In the genomic region with DNA sequence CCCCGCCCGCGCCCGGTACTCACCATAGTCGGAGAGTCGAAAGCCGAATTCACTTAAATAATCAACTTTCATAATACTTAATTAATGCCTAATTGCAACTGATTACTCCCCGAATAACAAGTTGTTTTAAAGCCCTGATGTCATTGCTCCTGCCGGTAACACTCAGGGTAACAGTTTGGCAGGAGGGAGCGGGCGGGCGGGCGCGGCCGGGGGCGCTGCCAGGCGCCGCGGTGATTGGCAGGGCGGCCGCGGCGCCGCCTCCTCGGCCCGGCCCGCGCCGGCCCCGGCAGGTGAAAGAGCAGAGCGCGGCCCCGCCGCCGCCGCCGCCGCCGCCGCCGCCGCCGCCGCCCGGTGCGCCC, we compare ENCODE assay signal across 8 cellular contexts.
DNase-seq lines count a peak whose midpoint lies in the region; ATAC-seq, FAIRE-seq and TF ChIP-seq lines count a peak whose summit lies in the region.

No MANE protein-coding gene starts in this region.

- in situ Hi-C loops in transverse colon (cut with MboI; ENCODE audit: low pct_ligation_motif_present in 1 of 4, low pct_unique_long_range_greater_than_20kb in 1 of 4, low sequenced_read_pairs in 3 of 4) = loop anchor here in 1 of 4 donors (25.0 kb wide), 1 partner anchor 168 kb away; no protein-coding TSS in a partner anchor

- no peaks in the 10 kb centered on the region for H3K36me3 Mint-ChIP-seq in natural killer cell

- CTCF ChIA-PET in H1 (lab: Charles Lee; ENCODE audit: partially characterized antibody) = no interaction called here

- TF ChIP-seq CTCF in H1 (IDR thresholded peaks at IDR 0.05; ENCODE audit: control extremely low read depth in 1 of 3, insufficient read depth in 1 of 3, low read depth in 1 of 3, low read length in 3 of 3) (no peak), natural killer cell (IDR thresholded peaks at IDR 0.05) (no peak), transverse colon (IDR thresholded peaks at IDR 0.05) (no peak)

- peaks cover 0 to 16% (median 5%) of the 10 kb centered on the region in 11 experiments; a peak in 8 of 22 replicates for H4K20me1 ChIP-seq in BLaER1 treated with 17β-estradiol and CSF1 and Interleukin-3, amounts not matched to agents 10 nM and 100 nM
- peaks cover 0 to 4% of the 10 kb centered on the region in 2 experiments for H4K20me1 ChIP-seq in H1 (replicated peaks in 1 of 2; ENCODE audit: control insufficient read depth in 1 of 2, insufficient read depth in 2 of 2, low read length in 2 of 2)

- no peak overlapping the region for H4K91ac ChIP-seq in H1 (replicated peaks; ENCODE audit: insufficient read length, low read length)

- H3K23ac ChIP-seq in H1 (ENCODE audit: insufficient read length) = no peak overlapping the region

- no peak overlapping the region for H2BK120ac ChIP-seq in H1 (replicated peaks; ENCODE audit: low read depth, low read length)

- intact Hi-C loops in natural killer cell (cut with micrococcal nuclease) = loop anchor here (5.0 kb wide), 3 partner anchors 173 to 872 kb away; a partner anchor contains a TSS
- intact Hi-C loops in transverse colon (cut with DNase I; ENCODE audit: low total_unique reads) = loop anchor here (5.0 kb wide), 1 partner anchor 37 kb away; no protein-coding TSS in a partner anchor

- TF ChIP-seq EP300 in H1 (IDR thresholded peaks at IDR 0.05; ENCODE audit: borderline replicate concordance in 1 of 2, low read depth in 2 of 2, low read length in 2 of 2) (no peak), transverse colon (IDR thresholded peaks at IDR 0.05; ENCODE audit: low read depth) (no peak)

- peaks cover 16 to 45% of the 10 kb centered on the region in 2 donors for H3K4me1 Mint-ChIP-seq in natural killer cell

- TF ChIP-seq POLR2A in H1 (IDR thresholded peaks at IDR 0.05; ENCODE audit: control extremely low read depth in 1 of 2, low read depth in 2 of 2, low read length in 2 of 2) (no peak), transverse colon (IDR thresholded peaks at IDR 0.05) (no peak)

- H3K18ac ChIP-seq in H1 (ENCODE audit: extremely low read depth, low read length) = no peak overlapping the region

- peaks cover 7 to 33% (median 15%) of the 10 kb centered on the region in 11 experiments for H3K27me3 ChIP-seq in BLaER1 treated with 17β-estradiol and CSF1 and Interleukin-3, amounts not matched to agents 10 nM and 100 nM
- H3K27me3 ChIP-seq in H1 (replicated peaks in 1 of 4; ENCODE audit: control insufficient read depth in 3 of 4, extremely low read depth in 1 of 4, insufficient read depth in 3 of 4, low read length in 3 of 4) = peaks cover 0 to 5% (median 2%) of the 10 kb centered on the region in 4 experiments; a peak in 2 of 7 replicates
- no peaks in the 10 kb centered on the region for H3K27me3 ChIP-seq in transverse colon

- no peak overlapping the region for H2AK5ac ChIP-seq in H1 (ENCODE audit: low read depth, low read length)

- no peak overlapping the region for H3K56ac ChIP-seq in H1 (replicated peaks; ENCODE audit: insufficient read length, low read depth, low read length)

- H3K23me2 ChIP-seq in H1 (ENCODE audit: low read depth, low read length) = peaks cover 4% of the 10 kb centered on the region; the same call in 1 of the 2 replicates

- WGBS in H1 (ENCODE audit: extremely low coverage in 1 of 2, insufficient coverage in 1 of 2, insufficient read length in 1 of 2, insufficient replicate concordance in 2 of 2, low coverage in 1 of 2, low lambda C conversion rate in 2 of 2, missing lambda C conversion rate in 1 of 2), 2 experiments = no CpG with 5 or more reads among the region's 46 CpGs
- WGBS in transverse colon (ENCODE audit: low coverage in 1 of 2), 2 donors = 0% methylated on average over 7 to 8 of the region's 46 CpGs

- H3K4ac ChIP-seq in H1 (replicated peaks; ENCODE audit: insufficient read length, low read depth, low read length) = no peak overlapping the region

- H3K79me2 ChIP-seq in H1 (ENCODE audit: control insufficient read depth in 1 of 2, insufficient read depth in 2 of 2, low read length in 2 of 2) = no peaks in the 10 kb centered on the region

- H3K9me3 ChIP-seq in BLaER1 treated with 17β-estradiol and CSF1 and Interleukin-3, amounts not matched to agents 10 nM and 100 nM (replicated peaks in 1 of 11) = no peaks in the 10 kb centered on the region
- no peaks in the 10 kb centered on the region for H3K9me3 ChIP-seq in H1 (ENCODE audit: insufficient read depth in 2 of 2, low read depth in 1 of 2, low read length in 1 of 2)
- H3K9me3 ChIP-seq in transverse colon = no peaks in the 10 kb centered on the region

- H3K9ac ChIP-seq in BLaER1 treated with 17β-estradiol and CSF1 and Interleukin-3, amounts not matched to agents 10 nM and 100 nM = peak overlapping the region; percentile 66 to 86 (median 79)
- no peak overlapping the region for H3K9ac ChIP-seq in H1 (replicated peaks in 1 of 4; ENCODE audit: extremely low read depth in 1 of 4, low read depth in 3 of 4, low read length in 3 of 4)

- peak overlapping the region; percentile 86 to 99 (median 94) for H3K4me2 ChIP-seq in BLaER1 treated with 17β-estradiol and CSF1 and Interleukin-3, amounts not matched to agents 10 nM and 100 nM
- peak overlapping the region; percentile 69 to 87 for H3K4me2 ChIP-seq in H1 (ENCODE audit: insufficient read depth in 1 of 2, low read depth in 2 of 2, low read length in 2 of 2)

- H3K79me1 ChIP-seq in H1 (ENCODE audit: low read depth, low read length) = peaks cover 2% of the 10 kb centered on the region; the same call in 1 of the 2 replicates

- H3K14ac ChIP-seq in H1 (ENCODE audit: insufficient read length) = no peak overlapping the region

- peak overlapping the region; percentile 74 to 93 (median 82) for H3K4me3 ChIP-seq in BLaER1 treated with 17β-estradiol and CSF1 and Interleukin-3, amounts not matched to agents 10 nM and 100 nM
- H3K4me3 ChIP-seq in H1 (ENCODE audit: extremely low read depth in 1 of 4, insufficient read depth in 2 of 4, low read depth in 3 of 4, low read length in 4 of 4) = peak overlapping the region; percentile 49 to 82 (median 60)
- H3K4me3 ChIP-seq in transverse colon = peak overlapping the region in 3 of 4 donors; percentile 85 to 93 (median 87)

- peak; percentile 33 for ATAC-seq in GM19328 (IDR thresholded peaks at IDR 0.05; ENCODE audit: unreplicated experiment)
- peak; percentile 58 to 78 (median 71) for ATAC-seq in natural killer cell

- H3K27me3 Mint-ChIP-seq in natural killer cell (ENCODE audit: low read depth in 2 of 2) = no peaks in the 10 kb centered on the region

- no peak overlapping the region for H2BK15ac ChIP-seq in H1 (ENCODE audit: low read length)

- TF ChIP-seq RAD21 in H1 (IDR thresholded peaks at IDR 0.05 in 1 of 2, conservative IDR thresholded peaks at IDR 0.05 in 1 of 2; ENCODE audit: low read depth in 2 of 2, low read length in 2 of 2) = no peak

- no peak overlapping the region for H2BK12ac ChIP-seq in H1 (ENCODE audit: low read depth, low read length)

- POLR2A ChIA-PET in H1 (lab: Charles Lee; ENCODE audit: partially characterized antibody) = no interaction called here

- FAIRE-seq in H1 (lab: Jason Lieb, UNC) = no peak

- H3K27ac ChIP-seq in BLaER1 treated with 17β-estradiol and CSF1 and Interleukin-3, amounts not matched to agents 10 nM and 100 nM = peak overlapping the region in 10 of 11 experiments; percentile 36 to 71 (median 65); a peak in 18 of 22 replicates
- H3K27ac ChIP-seq in H1 (ENCODE audit: low read depth, low read length) = no peak overlapping the region
- peak overlapping the region; percentile 94 to 96 (median 95) for H3K27ac ChIP-seq in transverse colon

- no peak overlapping the region for H4K8ac ChIP-seq in H1 (ENCODE audit: extremely low read depth, insufficient read depth, low read length)

- H3K9me3 Mint-ChIP-seq in natural killer cell = no peaks in the 10 kb centered on the region

- H3K36me3 ChIP-seq in BLaER1 treated with 17β-estradiol and CSF1 and Interleukin-3, amounts not matched to agents 10 nM and 100 nM = no peaks in the 10 kb centered on the region
- H3K36me3 ChIP-seq in H1 (ENCODE audit: control insufficient read depth in 2 of 4, insufficient read depth in 4 of 4, low read length in 3 of 4) = no peaks in the 10 kb centered on the region
- no peaks in the 10 kb centered on the region for H3K36me3 ChIP-seq in transverse colon

- no peak overlapping the region for H2AFZ ChIP-seq in H1 (ENCODE audit: low read length)

- no peak overlapping the region for H2BK5ac ChIP-seq in H1 (ENCODE audit: low read depth, low read length)

- H3K4me3 Mint-ChIP-seq in natural killer cell = peak overlapping the region; percentile 93

- peaks cover 35 to 53% (median 48%) of the 10 kb centered on the region in 10 experiments for H3K4me1 ChIP-seq in BLaER1 treated with 17β-estradiol and CSF1 and Interleukin-3, amounts not matched to agents 10 nM and 100 nM
- H3K4me1 ChIP-seq in H1 (replicated peaks in 1 of 4; ENCODE audit: control insufficient read depth in 3 of 4, insufficient read depth in 4 of 4, low read length in 3 of 4) (peaks cover 0 to 13% (median 8%) of the 10 kb centered on the region in 4 experiments; a peak in 6 of 7 replicates), transverse colon (peaks cover 26 to 63% (median 53%) of the 10 kb centered on the region in 4 donors)

- H2BK20ac ChIP-seq in H1 (ENCODE audit: low read length) = no peak overlapping the region

- DNase-seq in HuH-7 (ENCODE audit: low spot score) = peak; percentile 78
- DNase-seq in activated CD4-positive, alpha-beta T cell treated with anti-CD3 and anti-CD28 coated beads for 4 hours = peak; percentile 49 to 56
- no peak for DNase-seq in H1 (ENCODE audit: low read depth in 1 of 2, low spot score in 2 of 2)
- no peak for DNase-seq in natural killer cell
- no peak for DNase-seq in transverse colon
- no peak for DNase-seq in T1000 (lab: John Stamatoyannopoulos, UW)

- no peak overlapping the region for H4K5ac ChIP-seq in H1 (ENCODE audit: insufficient read length, low read depth, low read length)

- peak overlapping the region; percentile 82 to 92 for H3K27ac Mint-ChIP-seq in natural killer cell

TF ChIP-seq in H1, 55 proteins besides CTCF, POLR2A, EP300 and RAD21:
- TF ChIP-seq SUZ12 (IDR thresholded peaks at IDR 0.05; ENCODE audit: low read length) = 0 out of 2 replicates have a peak, but pooled peaks have one; percentile 3
- TF ChIP-seq SIN3A (conservative IDR thresholded peaks at IDR 0.05 in 1 of 2, IDR thresholded peaks at IDR 0.05 in 1 of 2; ENCODE audit: low read depth in 1 of 2, low read length in 2 of 2) = peak in 1 of 2 experiments; percentile 25; a peak in 1 of 4 replicates
- no peak for TF ChIP-seq YY1 (IDR thresholded peaks at IDR 0.05; ENCODE audit: low read depth, low read length)

Comparison
In these comparisons a context has a peak if more than half of its experiments do, and no peak if none do; other contexts are left out.
1. H3K9ac ChIP-seq: peak in BLaER1 treated with 17β-estradiol and CSF1 and Interleukin-3, amounts not matched to agents 10 nM and 100 nM (11 of 11); none in H1 (0 of 4).
2. DNase-seq: peak in HuH-7 (single experiment) and activated CD4-positive, alpha-beta T cell treated with anti-CD3 and anti-CD28 coated beads for 4 hours (2 of 2); none in H1 (0 of 2), natural killer cell (single experiment), transverse colon (single experiment) and T1000 (single experiment).
3. Peak in every context shown above with its lines, with median percentiles within 50 percentile points of each other: H3K4me3 ChIP-seq.